ENCODE assay signal across 10 cellular contexts in the genomic region with DNA sequence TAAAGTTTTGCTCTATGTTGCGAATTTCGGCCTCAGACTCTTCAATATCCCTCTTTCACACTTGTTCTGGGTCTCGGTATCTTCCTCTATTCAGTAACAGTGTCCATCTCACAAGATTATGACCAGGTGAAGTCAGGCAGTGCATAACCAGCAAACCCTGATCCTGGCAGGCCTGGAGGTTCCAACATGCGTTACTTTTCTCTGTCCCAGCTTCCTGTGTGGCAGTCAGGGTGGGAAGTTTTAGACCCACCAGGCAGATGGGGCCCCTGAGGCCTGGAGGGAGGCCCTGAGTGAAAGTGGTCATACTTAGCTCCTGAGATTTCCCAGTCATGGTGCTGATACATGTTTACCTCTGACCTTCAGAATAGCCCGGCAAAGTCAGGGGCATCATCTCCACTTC. TPM values are rescaled to one million over a fixed set of nuclear protein-coding genes. Genes with fewer than 3 reads are reported as not detected.
"Had no signal": no experiment of that assay in that cellular context is flagged by ENCODE, and none has a peak within 500 bp of the region (broad histone marks: within the 10 kb centered on the region; RNA-seq: fewer than 3 reads in every experiment).

No MANE protein-coding gene starts in this region.

- H3K4me1 ChIP-seq: HAP-1 had no signal

- ATAC-seq: HCT116, HepG2 had no signal

- H3K36me3 ChIP-seq: HAP-1 had no signal

- DNase-seq: GM23248, GOT3, HFFc6 had no signal

- H3K9me3 ChIP-seq: HAP-1 had no signal

- H3K4me3 ChIP-seq: GM23248, HAP-1 had no signal

- H3K27ac ChIP-seq: GM23248, HL-60 had no signal

RNA-seq across cellular contexts. Expression of gene TMEM61, which starts 5.1 kb away (rescaled TPM):
- total RNA-seq: GM23248, HepG2, HFFc6, HT1080 had no signal
- polyA plus RNA-seq: GM23248, HepG2, IgD-negative memory B cell had no signal

RNA-seq across cellular contexts. Expression of gene BSND, which starts 13.2 kb away (rescaled TPM):
- total RNA-seq: GM23248, H4, HepG2, HFFc6, HT1080 had no signal
- polyA plus RNA-seq: GM23248, HepG2, IgD-negative memory B cell had no signal

RNA-seq across cellular contexts. Expression of gene PCSK9, which starts 53.8 kb away (rescaled TPM):
- polyA plus RNA-seq: IgD-negative memory B cell had no signal
